1 cellular context compared by ENCODE assay signal in the genomic region with DNA sequence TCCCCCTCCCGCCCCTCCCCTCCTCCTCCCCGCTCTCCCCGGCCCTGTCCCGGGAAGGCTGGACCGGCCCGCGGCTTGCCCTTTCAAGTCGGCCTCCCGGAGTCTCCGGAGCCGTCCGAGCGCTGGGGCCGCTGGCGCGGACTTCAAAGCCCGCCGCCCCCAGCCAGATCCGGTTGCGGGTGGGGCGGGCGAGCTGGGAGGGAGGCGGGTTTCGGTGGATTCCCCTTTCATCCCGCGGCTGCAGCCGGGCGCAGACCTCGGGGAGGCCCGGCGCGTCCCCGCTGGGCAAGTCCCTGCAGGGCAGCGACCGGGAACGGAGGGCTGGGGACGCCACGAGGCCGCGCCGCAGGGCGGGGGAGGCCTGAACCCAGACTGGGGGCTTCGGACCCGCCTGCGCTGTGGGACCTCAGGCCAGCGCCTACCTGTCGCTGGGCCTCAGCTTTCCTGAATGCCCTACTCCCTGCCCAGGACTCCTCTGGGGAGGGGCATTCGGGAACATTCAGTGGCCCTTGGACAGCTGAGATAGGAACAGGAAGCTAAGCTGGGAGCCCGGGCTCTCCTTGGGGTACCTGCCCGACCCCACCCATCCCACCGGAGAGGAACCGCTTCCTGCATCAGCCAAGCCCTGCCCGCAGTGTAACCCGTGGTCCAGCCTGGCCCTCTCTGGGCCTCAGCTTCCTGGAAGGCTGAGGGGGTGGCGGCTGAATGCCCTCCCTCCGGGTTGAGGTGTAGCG.
A peak's percentile ranks its signal among the peaks of the same experiment; 100 is the strongest.
TF ChIP-seq lines count a peak whose summit lies in the region.

No MANE protein-coding gene starts in this region.

TF ChIP-seq in HepG2, 621 proteins besides CTCF, POLR2A, EP300 and RAD21 (continued from another document and continues in another):
- TF ChIP-seq, protein P1, sequence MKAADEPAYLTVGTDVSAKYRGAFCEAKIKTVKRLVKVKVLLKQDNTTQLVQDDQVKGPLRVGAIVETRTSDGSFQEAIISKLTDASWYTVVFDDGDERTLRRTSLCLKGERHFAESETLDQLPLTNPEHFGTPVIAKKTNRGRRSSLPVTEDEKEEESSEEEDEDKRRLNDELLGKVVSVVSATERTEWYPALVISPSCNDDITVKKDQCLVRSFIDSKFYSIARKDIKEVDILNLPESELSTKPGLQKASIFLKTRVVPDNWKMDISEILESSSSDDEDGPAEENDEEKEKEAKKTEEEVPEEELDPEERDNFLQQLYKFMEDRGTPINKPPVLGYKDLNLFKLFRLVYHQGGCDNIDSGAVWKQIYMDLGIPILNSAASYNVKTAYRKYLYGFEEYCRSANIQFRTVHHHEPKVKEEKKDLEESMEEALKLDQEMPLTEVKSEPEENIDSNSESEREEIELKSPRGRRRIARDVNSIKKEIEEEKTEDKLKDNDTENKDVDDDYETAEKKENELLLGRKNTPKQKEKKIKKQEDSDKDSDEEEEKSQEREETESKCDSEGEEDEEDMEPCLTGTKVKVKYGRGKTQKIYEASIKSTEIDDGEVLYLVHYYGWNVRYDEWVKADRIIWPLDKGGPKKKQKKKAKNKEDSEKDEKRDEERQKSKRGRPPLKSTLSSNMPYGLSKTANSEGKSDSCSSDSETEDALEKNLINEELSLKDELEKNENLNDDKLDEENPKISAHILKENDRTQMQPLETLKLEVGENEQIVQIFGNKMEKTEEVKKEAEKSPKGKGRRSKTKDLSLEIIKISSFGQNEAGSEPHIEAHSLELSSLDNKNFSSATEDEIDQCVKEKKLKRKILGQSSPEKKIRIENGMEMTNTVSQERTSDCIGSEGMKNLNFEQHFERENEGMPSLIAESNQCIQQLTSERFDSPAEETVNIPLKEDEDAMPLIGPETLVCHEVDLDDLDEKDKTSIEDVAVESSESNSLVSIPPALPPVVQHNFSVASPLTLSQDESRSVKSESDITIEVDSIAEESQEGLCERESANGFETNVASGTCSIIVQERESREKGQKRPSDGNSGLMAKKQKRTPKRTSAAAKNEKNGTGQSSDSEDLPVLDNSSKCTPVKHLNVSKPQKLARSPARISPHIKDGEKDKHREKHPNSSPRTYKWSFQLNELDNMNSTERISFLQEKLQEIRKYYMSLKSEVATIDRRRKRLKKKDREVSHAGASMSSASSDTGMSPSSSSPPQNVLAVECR (CRISPR knock-in tag; IDR thresholded peaks at IDR 0.05; ENCODE audit: borderline replicate concordance), result peak; percentile 62; the same call in 1 of the 2 replicates
- TF ChIP-seq CCDC6 (CRISPR knock-in tag; IDR thresholded peaks at IDR 0.05) (peak; percentile 74; the same call in 1 of the 2 replicates), TARDBP (CRISPR knock-in tag; IDR thresholded peaks at IDR 0.05) (peak; percentile 63; the same call in 1 of the 2 replicates), POLR2G (IDR thresholded peaks at IDR 0.05; ENCODE audit: low read depth, low read length) (peak; percentile 68), ZZZ3 (CRISPR knock-in tag; IDR thresholded peaks at IDR 0.05; ENCODE audit: borderline replicate concordance) (0 out of 2 replicates have a peak, but pooled peaks have one; percentile 13), MAFF (IDR thresholded peaks at IDR 0.05; ENCODE audit: low read depth, low read length) (no peak), PPARG (CRISPR knock-in tag; conservative IDR thresholded peaks at IDR 0.05) (peak; percentile 76), ZNF337 (CRISPR knock-in tag; IDR thresholded peaks at IDR 0.05; ENCODE audit: borderline replicate concordance, low read depth) (0 out of 2 replicates have a peak, but pooled peaks have one; percentile 31), SNRNP70 (IDR thresholded peaks at IDR 0.05; ENCODE audit: low read depth, low read length) (no peak), MTA1 (CRISPR knock-in tag; IDR thresholded peaks at IDR 0.05; ENCODE audit: borderline replicate concordance) (peak; percentile 73; the same call in 1 of the 2 replicates), ZSCAN25 (CRISPR knock-in tag; IDR thresholded peaks at IDR 0.05) (peak; percentile 98), MEF2D (CRISPR knock-in tag; IDR thresholded peaks at IDR 0.05) (no peak), BRD4 (CRISPR knock-in tag; IDR thresholded peaks at IDR 0.05) (peak; percentile 97), FOXJ3 (CRISPR knock-in tag; IDR thresholded peaks at IDR 0.05; ENCODE audit: borderline replicate concordance) (peak; percentile 55), REL (CRISPR knock-in tag; conservative IDR thresholded peaks at IDR 0.05) (peak; percentile 81; the same call in 1 of the 2 replicates), ELF4 (CRISPR knock-in tag; IDR thresholded peaks at IDR 0.05; ENCODE audit: borderline replicate concordance) (no peak), SRSF1 (optimal IDR thresholded peaks at IDR 0.05; ENCODE audit: low read depth, low read length) (no peak), PCBP1 (IDR thresholded peaks at IDR 0.05; ENCODE audit: borderline replicate concordance, low read depth, low read length) (no peak; the same call in 1 of the 2 replicates), ZSCAN20 (CRISPR knock-in tag; IDR thresholded peaks at IDR 0.05; ENCODE audit: borderline replicate concordance) (peak; percentile 75; the same call in 1 of the 2 replicates), ZNF484 (CRISPR knock-in tag; IDR thresholded peaks at IDR 0.05; ENCODE audit: borderline replicate concordance, low read depth) (no peak), AKAP8 (CRISPR knock-in tag; IDR thresholded peaks at IDR 0.05) (no peak; the same call in 1 of the 2 replicates), SRF (IDR thresholded peaks at IDR 0.05; ENCODE audit: low read depth, low read length) (no peak), DNMT1 (CRISPR knock-in tag; IDR thresholded peaks at IDR 0.05) (0 out of 2 replicates have a peak, but pooled peaks have one; percentile 12)
- TF ChIP-seq, protein P2, sequence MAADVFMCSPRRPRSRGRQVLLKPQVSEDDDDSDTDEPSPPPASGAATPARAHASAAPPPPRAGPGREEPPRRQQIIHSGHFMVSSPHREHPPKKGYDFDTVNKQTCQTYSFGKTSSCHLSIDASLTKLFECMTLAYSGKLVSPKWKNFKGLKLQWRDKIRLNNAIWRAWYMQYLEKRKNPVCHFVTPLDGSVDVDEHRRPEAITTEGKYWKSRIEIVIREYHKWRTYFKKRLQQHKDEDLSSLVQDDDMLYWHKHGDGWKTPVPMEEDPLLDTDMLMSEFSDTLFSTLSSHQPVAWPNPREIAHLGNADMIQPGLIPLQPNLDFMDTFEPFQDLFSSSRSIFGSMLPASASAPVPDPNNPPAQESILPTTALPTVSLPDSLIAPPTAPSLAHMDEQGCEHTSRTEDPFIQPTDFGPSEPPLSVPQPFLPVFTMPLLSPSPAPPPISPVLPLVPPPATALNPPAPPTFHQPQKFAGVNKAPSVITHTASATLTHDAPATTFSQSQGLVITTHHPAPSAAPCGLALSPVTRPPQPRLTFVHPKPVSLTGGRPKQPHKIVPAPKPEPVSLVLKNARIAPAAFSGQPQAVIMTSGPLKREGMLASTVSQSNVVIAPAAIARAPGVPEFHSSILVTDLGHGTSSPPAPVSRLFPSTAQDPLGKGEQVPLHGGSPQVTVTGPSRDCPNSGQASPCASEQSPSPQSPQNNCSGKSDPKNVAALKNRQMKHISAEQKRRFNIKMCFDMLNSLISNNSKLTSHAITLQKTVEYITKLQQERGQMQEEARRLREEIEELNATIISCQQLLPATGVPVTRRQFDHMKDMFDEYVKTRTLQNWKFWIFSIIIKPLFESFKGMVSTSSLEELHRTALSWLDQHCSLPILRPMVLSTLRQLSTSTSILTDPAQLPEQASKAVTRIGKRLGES (CRISPR knock-in tag; IDR thresholded peaks at IDR 0.05; ENCODE audit: borderline replicate concordance), result 0 out of 2 replicates have a peak, but pooled peaks have one; percentile 71
- TF ChIP-seq, protein P3, sequence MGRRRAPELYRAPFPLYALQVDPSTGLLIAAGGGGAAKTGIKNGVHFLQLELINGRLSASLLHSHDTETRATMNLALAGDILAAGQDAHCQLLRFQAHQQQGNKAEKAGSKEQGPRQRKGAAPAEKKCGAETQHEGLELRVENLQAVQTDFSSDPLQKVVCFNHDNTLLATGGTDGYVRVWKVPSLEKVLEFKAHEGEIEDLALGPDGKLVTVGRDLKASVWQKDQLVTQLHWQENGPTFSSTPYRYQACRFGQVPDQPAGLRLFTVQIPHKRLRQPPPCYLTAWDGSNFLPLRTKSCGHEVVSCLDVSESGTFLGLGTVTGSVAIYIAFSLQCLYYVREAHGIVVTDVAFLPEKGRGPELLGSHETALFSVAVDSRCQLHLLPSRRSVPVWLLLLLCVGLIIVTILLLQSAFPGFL (CRISPR knock-in tag; IDR thresholded peaks at IDR 0.05), result no peak
- TF ChIP-seq, protein P4, sequence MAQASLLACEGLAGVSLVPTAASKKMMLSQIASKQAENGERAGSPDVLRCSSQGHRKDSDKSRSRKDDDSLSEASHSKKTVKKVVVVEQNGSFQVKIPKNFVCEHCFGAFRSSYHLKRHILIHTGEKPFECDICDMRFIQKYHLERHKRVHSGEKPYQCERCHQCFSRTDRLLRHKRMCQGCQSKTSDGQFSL (CRISPR knock-in tag; IDR thresholded peaks at IDR 0.05), result no peak; the same call in 1 of the 2 replicates
- TF ChIP-seq, protein P5, sequence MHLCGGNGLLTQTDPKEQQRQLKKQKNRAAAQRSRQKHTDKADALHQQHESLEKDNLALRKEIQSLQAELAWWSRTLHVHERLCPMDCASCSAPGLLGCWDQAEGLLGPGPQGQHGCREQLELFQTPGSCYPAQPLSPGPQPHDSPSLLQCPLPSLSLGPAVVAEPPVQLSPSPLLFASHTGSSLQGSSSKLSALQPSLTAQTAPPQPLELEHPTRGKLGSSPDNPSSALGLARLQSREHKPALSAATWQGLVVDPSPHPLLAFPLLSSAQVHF (CRISPR knock-in tag; IDR thresholded peaks at IDR 0.05), result no peak
- TF ChIP-seq, protein P6, sequence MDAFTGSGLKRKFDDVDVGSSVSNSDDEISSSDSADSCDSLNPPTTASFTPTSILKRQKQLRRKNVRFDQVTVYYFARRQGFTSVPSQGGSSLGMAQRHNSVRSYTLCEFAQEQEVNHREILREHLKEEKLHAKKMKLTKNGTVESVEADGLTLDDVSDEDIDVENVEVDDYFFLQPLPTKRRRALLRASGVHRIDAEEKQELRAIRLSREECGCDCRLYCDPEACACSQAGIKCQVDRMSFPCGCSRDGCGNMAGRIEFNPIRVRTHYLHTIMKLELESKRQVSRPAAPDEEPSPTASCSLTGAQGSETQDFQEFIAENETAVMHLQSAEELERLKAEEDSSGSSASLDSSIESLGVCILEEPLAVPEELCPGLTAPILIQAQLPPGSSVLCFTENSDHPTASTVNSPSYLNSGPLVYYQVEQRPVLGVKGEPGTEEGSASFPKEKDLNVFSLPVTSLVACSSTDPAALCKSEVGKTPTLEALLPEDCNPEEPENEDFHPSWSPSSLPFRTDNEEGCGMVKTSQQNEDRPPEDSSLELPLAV (CRISPR knock-in tag; conservative IDR thresholded peaks at IDR 0.05; ENCODE audit: low read depth), result no peak
- TF ChIP-seq, protein P7, sequence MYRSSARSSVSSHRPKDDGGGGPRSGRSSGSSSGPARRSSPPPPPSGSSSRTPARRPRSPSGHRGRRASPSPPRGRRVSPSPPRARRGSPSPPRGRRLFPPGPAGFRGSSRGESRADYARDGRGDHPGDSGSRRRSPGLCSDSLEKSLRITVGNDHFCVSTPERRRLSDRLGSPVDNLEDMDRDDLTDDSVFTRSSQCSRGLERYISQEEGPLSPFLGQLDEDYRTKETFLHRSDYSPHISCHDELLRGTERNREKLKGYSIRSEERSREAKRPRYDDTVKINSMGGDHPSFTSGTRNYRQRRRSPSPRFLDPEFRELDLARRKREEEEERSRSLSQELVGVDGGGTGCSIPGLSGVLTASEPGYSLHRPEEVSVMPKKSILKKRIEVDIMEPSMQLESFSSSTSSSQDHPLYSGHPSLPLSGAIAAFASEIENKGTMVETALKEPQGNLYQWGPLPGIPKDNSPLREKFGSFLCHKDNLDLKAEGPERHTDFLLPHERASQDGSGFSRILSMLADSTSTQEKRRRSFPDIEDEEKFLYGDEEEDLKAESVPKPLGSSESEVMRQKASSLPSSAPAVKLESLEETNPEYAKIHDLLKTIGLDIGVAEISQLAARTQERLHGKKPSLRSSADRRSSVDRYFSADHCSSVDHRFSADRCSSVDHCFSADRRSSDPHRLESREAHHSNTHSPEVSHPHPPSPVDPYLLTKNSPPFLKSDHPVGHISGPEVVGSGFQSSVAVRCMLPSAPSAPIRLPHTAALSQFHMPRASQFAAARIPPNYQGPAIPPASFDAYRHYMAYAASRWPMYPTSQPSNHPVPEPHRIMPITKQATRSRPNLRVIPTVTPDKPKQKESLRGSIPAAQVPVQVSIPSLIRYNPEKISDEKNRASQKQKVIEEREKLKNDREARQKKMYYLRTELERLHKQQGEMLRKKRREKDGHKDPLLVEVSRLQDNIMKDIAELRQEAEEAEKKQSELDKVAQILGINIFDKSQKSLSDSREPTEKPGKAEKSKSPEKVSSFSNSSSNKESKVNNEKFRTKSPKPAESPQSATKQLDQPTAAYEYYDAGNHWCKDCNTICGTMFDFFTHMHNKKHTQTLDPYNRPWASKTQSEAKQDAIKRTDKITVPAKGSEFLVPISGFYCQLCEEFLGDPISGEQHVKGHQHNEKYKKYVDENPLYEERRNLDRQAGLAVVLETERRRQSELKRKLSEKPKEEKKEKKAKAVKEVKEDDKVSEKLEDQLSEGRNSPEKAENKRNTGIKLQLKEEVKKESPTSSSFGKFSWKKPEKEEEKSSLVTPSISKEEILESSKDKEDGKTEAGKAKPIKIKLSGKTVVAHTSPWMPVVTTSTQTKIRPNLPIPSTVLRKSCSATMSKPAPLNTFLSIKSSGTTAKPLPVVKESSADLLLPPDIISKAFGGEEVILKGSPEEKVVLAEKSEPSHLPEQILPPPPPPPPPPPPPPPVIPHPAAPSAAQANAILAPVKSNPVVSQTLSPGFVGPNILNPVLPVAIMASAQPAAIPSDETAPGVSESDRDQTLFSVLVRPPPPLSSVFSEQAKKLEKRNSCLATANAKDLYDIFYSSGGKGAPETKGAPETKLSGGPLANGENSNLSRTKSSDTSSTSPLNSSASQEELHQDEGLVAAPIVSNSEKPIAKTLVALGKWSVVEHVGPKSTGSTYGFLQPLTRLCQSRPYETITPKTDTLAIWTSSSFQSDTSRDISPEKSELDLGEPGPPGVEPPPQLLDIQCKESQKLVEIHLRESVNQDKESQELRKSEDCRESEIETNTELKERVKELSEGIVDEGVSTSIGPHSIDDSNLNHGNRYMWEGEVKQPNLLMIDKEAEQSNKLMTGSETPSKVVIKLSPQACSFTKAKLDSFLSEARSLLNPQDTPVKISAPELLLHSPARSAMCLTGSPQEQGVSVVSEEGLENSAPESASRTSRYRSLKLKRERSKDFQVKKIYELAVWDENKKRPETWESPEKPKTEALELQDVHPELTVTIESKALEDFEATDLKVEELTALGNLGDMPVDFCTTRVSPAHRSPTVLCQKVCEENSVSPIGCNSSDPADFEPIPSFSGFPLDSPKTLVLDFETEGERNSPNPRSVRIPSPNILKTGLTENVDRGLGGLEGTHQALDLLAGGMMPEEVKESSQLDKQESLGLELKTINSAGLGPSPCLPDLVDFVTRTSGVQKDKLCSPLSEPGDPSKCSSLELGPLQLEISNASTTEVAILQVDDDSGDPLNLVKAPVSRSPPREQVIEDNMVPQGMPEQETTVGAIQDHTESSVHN (CRISPR knock-in tag; IDR thresholded peaks at IDR 0.05), result peak; percentile 53; the same call in 1 of the 2 replicates
- TF ChIP-seq, protein P8, sequence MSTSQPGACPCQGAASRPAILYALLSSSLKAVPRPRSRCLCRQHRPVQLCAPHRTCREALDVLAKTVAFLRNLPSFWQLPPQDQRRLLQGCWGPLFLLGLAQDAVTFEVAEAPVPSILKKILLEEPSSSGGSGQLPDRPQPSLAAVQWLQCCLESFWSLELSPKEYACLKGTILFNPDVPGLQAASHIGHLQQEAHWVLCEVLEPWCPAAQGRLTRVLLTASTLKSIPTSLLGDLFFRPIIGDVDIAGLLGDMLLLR (CRISPR knock-in tag; IDR thresholded peaks at IDR 0.05), result peak; percentile 33
